9 cellular contexts compared by ENCODE assay signal in genomic region chrX:102650903-102651241, GRCh38. TPM values are rescaled to one million over a fixed set of nuclear protein-coding genes. Genes with fewer than 3 reads are reported as not detected.
DNase-seq lines count a peak whose midpoint lies in the region; ATAC-seq and TF ChIP-seq lines count a peak whose summit lies in the region.
"Had no signal": no experiment of that assay in that cellular context is flagged by ENCODE, and none has a peak within 500 bp of the region (broad histone marks: within the 10 kb centered on the region; RNA-seq: fewer than 3 reads in every experiment).

No MANE protein-coding gene starts in this region.

- H3K27me3 ChIP-seq in CD8-positive, alpha-beta memory T cell (ENCODE audit: insufficient read depth, low read length, poor library complexity, severe bottlenecking), result no peaks in the 10 kb centered on the region
- no peaks in the 10 kb centered on the region for H3K27me3 ChIP-seq in SJSA1 (replicated peaks)
- H3K27me3 ChIP-seq in parathyroid adenoma (ENCODE audit: control insufficient read depth, insufficient read depth, low read length), result no peaks in the 10 kb centered on the region

- ATAC-seq in HG03095 (IDR thresholded peaks at IDR 0.05; ENCODE audit: unreplicated experiment), result no peak

- DNase-seq in CD8-positive, alpha-beta memory T cell, result no peak
- DNase-seq in SJSA1 (ENCODE audit: low read depth in 1 of 2, low spot score in 2 of 2) (no peak), fibroblast of the aortic adventitia (ENCODE audit: low read depth) (no peak), UCSD-AML1 (lab: John Stamatoyannopoulos, UW; ENCODE audit: unreplicated experiment) (no peak), pons (ENCODE audit: low spot score) (no peak)
- no peak for DNase-seq in stimulated activated CD4-positive, alpha-beta T cell treated with anti-CD3 and anti-CD28 coated beads, Interleukin-4, amount 100 ng/mL, for 1 hour
- DNase-seq: amniotic stem cell had no signal

- peaks cover 0 to 21% (median 0%) of the 10 kb centered on the region in 3 donors for H3K36me3 Mint-ChIP-seq in CD8-positive, alpha-beta memory T cell

- H3K79me2 ChIP-seq in parathyroid adenoma, result peaks cover 38% of the 10 kb centered on the region

- no peaks in the 10 kb centered on the region for H3K36me3 ChIP-seq in CD8-positive, alpha-beta memory T cell (ENCODE audit: insufficient read depth, low read length)
- H3K36me3 ChIP-seq in SJSA1 (no peaks in the 10 kb centered on the region), parathyroid adenoma (ENCODE audit: control insufficient read depth, insufficient read depth, low read length) (no peaks in the 10 kb centered on the region)

- TF ChIP-seq CTCF in fibroblast of the aortic adventitia (IDR thresholded peaks at IDR 0.05; ENCODE audit: insufficient read depth, low read length), result no peak
- TF ChIP-seq CTCF in parathyroid adenoma (IDR thresholded peaks at IDR 0.05), result no peak

- no peaks in the 10 kb centered on the region for H3K9me3 ChIP-seq in CD8-positive, alpha-beta memory T cell (ENCODE audit: low read length)
- no peaks in the 10 kb centered on the region for H3K9me3 ChIP-seq in SJSA1 (replicated peaks)
- H3K9me3 ChIP-seq in parathyroid adenoma (ENCODE audit: control insufficient read depth, low read length), result no peaks in the 10 kb centered on the region

- CTCF ChIA-PET in CD8-positive, alpha-beta memory T cell (lab: Charles Lee), result no interaction called here

- H3K4me2 ChIP-seq in parathyroid adenoma (ENCODE audit: low read length), result peak overlapping the region; percentile 53

- peaks cover 0 to 2% (median 0%) of the 10 kb centered on the region in 5 donors for H3K9me3 Mint-ChIP-seq in CD8-positive, alpha-beta memory T cell

- peak overlapping the region; percentile 92 to 99 (median 98) for H3K4me3 Mint-ChIP-seq in CD8-positive, alpha-beta memory T cell

- H3K9ac ChIP-seq in parathyroid adenoma, result no peak overlapping the region

- peaks cover 15 to 38% (median 18%) of the 10 kb centered on the region in 3 donors for H3K4me1 Mint-ChIP-seq in CD8-positive, alpha-beta memory T cell

- POLR2A ChIA-PET in CD8-positive, alpha-beta memory T cell (lab: Charles Lee), result interaction anchor here (0.6 kb wide), 1 partner anchor 47 kb away, joined by 5 read pairs; no protein-coding TSS in a partner anchor

- peaks cover 0 to 9% of the 10 kb centered on the region in 2 donors for H3K27me3 Mint-ChIP-seq in CD8-positive, alpha-beta memory T cell

- peaks cover 8% of the 10 kb centered on the region for H3K4me1 ChIP-seq in CD8-positive, alpha-beta memory T cell (ENCODE audit: insufficient read depth, low read length)
- H3K4me1 ChIP-seq in SJSA1 (replicated peaks) (no peaks in the 10 kb centered on the region), parathyroid adenoma (peaks cover 5% of the 10 kb centered on the region)

- H2AFZ ChIP-seq in parathyroid adenoma, result peak overlapping the region; percentile 78

- peak overlapping the region in 4 of 8 donors; percentile 85 to 100 (median 92) for H3K27ac Mint-ChIP-seq in CD8-positive, alpha-beta memory T cell

- no peak overlapping the region for H3K27ac ChIP-seq in CD8-positive, alpha-beta memory T cell (ENCODE audit: low read depth, low read length)
- H3K27ac ChIP-seq in SJSA1 (no peak overlapping the region), parathyroid adenoma (peak overlapping the region; percentile 68)

- peak overlapping the region; percentile 70 for H3K4me3 ChIP-seq in CD8-positive, alpha-beta memory T cell (ENCODE audit: low read length)
- peak overlapping the region; percentile 41 for H3K4me3 ChIP-seq in SJSA1
- H3K4me3 ChIP-seq in fibroblast of the aortic adventitia (ENCODE audit: low read depth, low read length), result peak overlapping the region; percentile 62
- H3K4me3 ChIP-seq in parathyroid adenoma (ENCODE audit: low read depth, low read length), result peak overlapping the region; percentile 53

RNA-seq across cellular contexts. Expression of gene GPRASP1, which starts 0.4 kb away (rescaled TPM):
- total RNA-seq in CD8-positive, alpha-beta memory T cell, result 1 to 10 TPM; 3.4 to 4.2 TPM
- 5.2 TPM for polyA plus RNA-seq in CD8-positive, alpha-beta memory T cell
- 0.63 and 0.87 TPM in 2 replicates for total RNA-seq in SJSA1 (2014; rRNA removed; shearing (Covaris generic))
- 2.5 and 11.5 TPM in 2 replicates for total RNA-seq in fibroblast of the aortic adventitia (ENCODE audit: low replicate concordance)

RNA-seq across cellular contexts. Expression of gene ARMCX5, which starts 51.6 kb away (rescaled TPM):
- total RNA-seq in CD8-positive, alpha-beta memory T cell, result 1 to 10 TPM; 7.3 to 8.8 TPM
- 10.1 TPM for polyA plus RNA-seq in CD8-positive, alpha-beta memory T cell
- 17.0 and 19.0 TPM in 2 replicates for total RNA-seq in SJSA1 (2014; rRNA removed; shearing (Covaris generic))
- 13.7 and 22.0 TPM in 2 replicates for total RNA-seq in fibroblast of the aortic adventitia (ENCODE audit: low replicate concordance)
